ENCODE assay signal across 18 cellular contexts in the genomic region with DNA sequence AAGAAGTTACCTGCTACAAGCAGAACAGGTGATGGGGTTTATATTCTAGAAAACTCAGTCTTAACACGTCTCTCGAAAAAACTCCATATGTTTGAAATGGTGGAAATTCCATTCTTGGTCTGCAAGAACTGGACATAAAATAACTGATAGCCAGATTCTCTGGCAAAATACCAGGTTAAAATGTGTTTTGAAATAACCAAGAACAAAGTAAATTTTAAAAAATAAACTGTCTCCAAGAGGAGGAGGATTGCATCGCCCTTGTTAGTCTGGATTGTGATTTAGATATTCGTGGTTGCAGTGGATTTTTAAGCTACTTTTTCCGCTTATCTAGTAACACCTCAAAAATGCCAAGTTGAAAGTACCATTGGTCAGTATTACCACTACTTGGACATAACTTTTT. TPM values are rescaled to one million over a fixed set of nuclear protein-coding genes. Genes with fewer than 3 reads are reported as not detected.
DNase-seq lines count a peak whose midpoint lies in the region; ATAC-seq and TF ChIP-seq lines count a peak whose summit lies in the region.
"Had no signal": no experiment of that assay in that cellular context is flagged by ENCODE, and none has a peak within 500 bp of the region (broad histone marks: within the 10 kb centered on the region; RNA-seq: fewer than 3 reads in every experiment).

No MANE protein-coding gene starts in this region.

- H3K4me3 ChIP-seq in GM23338 (no peak overlapping the region), neural progenitor cell (no peak overlapping the region), PC-9 (no peak overlapping the region)
- H3K4me3 ChIP-seq: BLaER1, GM12878, MG63 had no signal

- H3K4me2 ChIP-seq in GM23338 (no peak overlapping the region), neural progenitor cell (no peak overlapping the region), PC-9 (no peak overlapping the region)
- H3K4me2 ChIP-seq: BLaER1 had no signal

- ATAC-seq in GM23338: no peak
- no peak for ATAC-seq in GM18519 (IDR thresholded peaks at IDR 0.05; ENCODE audit: low FRiP score, unreplicated experiment)
- ATAC-seq: GM12878 had no signal

- TF ChIP-seq CTCF in GM23338 (conservative IDR thresholded peaks at IDR 0.05; ENCODE audit: low read depth in 2 of 2) (no peak), neural progenitor cell (IDR thresholded peaks at IDR 0.05) (no peak), PC-9 (conservative IDR thresholded peaks at IDR 0.05) (no peak)

- H3K4me1 ChIP-seq in GM23338 (ENCODE audit: insufficient read depth) (peaks cover 9% of the 10 kb centered on the region; the same call in 1 of the 2 replicates), neural progenitor cell (no peaks in the 10 kb centered on the region), PC-9 (replicated peaks; ENCODE audit: insufficient read depth) (peaks cover 9% of the 10 kb centered on the region)

- POLR2A ChIA-PET in PC-9 (lab: Charles Lee; ENCODE audit: unreplicated experiment): no interaction called here

- no TSS peak for BruUV-seq in PC-9 (replicated peaks; lab: Mats Ljungman, UMichigan)

- H3K27me3 ChIP-seq in GM23338 (ENCODE audit: insufficient read depth): no peaks in the 10 kb centered on the region
- H3K27me3 ChIP-seq in neural progenitor cell: no peaks in the 10 kb centered on the region
- no peaks in the 10 kb centered on the region for H3K27me3 ChIP-seq in PC-9 (ENCODE audit: insufficient read depth, low read depth)
- H3K27me3 ChIP-seq: BLaER1, MG63 had no signal

- H3K36me3 ChIP-seq in GM23338 (ENCODE audit: insufficient read depth): peaks cover 24% of the 10 kb centered on the region; the same call in 1 of the 2 replicates
- peaks cover 9% of the 10 kb centered on the region for H3K36me3 ChIP-seq in neural progenitor cell
- H3K36me3 ChIP-seq in PC-9 (ENCODE audit: low read depth): no peaks in the 10 kb centered on the region

- DNase-seq in GM23338 (ENCODE audit: low spot score): no peak
- peak; percentile 57 for DNase-seq in amniotic epithelial cell (ENCODE audit: low read depth)
- DNase-seq in fibroblast of gingiva (ENCODE audit: low read depth): peak; percentile 47
- DNase-seq in neural progenitor cell (ENCODE audit: low spot score): no peak
- no peak for DNase-seq in cerebellar cortex (ENCODE audit: low spot score)
- no peak for DNase-seq in PC-9
- DNase-seq: CD8-positive, alpha-beta memory T cell; DMS79 treated with DMSO at 0.1 percent for 48 hours; HFFc6; Karpas-422; MG63; NCI-H1092; NCI-H146; NCI-H2081; NCI-H510A treated with DMSO at 0.1 percent for 48 hours had no signal

- peak overlapping the region; percentile 34; the same call in 1 of the 2 replicates for H3K27ac Mint-ChIP-seq in GM23338
- H3K27ac Mint-ChIP-seq in neural progenitor cell: no peak overlapping the region
- H3K27ac Mint-ChIP-seq: HFFc6 had no signal

- intact Hi-C loops in PC-9 (cut with micrococcal nuclease; ENCODE audit: unreplicated experiment): loop anchor here (10.0 kb wide), 1 partner anchor 428 kb away; no protein-coding TSS in a partner anchor

- H3K4me1 Mint-ChIP-seq in GM23338: peaks cover 14% of the 10 kb centered on the region
- peaks cover 7% of the 10 kb centered on the region for H3K4me1 Mint-ChIP-seq in neural progenitor cell
- H3K4me1 Mint-ChIP-seq: CD8-positive, alpha-beta memory T cell had no signal

- H3K9me2 ChIP-seq in GM23338 (ENCODE audit: insufficient read depth) (no peaks in the 10 kb centered on the region), PC-9 (ENCODE audit: insufficient read depth) (no peaks in the 10 kb centered on the region)

- H3F3A ChIP-seq in GM23338 (replicated peaks; ENCODE audit: low read depth): no peaks in the 10 kb centered on the region
- H3F3A ChIP-seq in neural progenitor cell (ENCODE audit: low read depth): peaks cover 48% of the 10 kb centered on the region
- H3F3A ChIP-seq in PC-9 (ENCODE audit: insufficient read depth, low read depth): peaks cover 10% of the 10 kb centered on the region

- no peak overlapping the region for H3K9ac ChIP-seq in neural progenitor cell
- H3K9ac ChIP-seq: BLaER1 had no signal

- H3K9me3 ChIP-seq in neural progenitor cell (ENCODE audit: low read depth): no peaks in the 10 kb centered on the region
- H3K9me3 ChIP-seq in PC-9 (ENCODE audit: insufficient read depth, low read depth): no peaks in the 10 kb centered on the region
- H3K9me3 ChIP-seq: BLaER1, MG63 had no signal

- no peak overlapping the region for H2AFZ ChIP-seq in GM23338
- H2AFZ ChIP-seq in neural progenitor cell (replicated peaks): no peak overlapping the region
- no peak overlapping the region for H2AFZ ChIP-seq in PC-9

- H3K79me2 ChIP-seq in GM23338 (replicated peaks; ENCODE audit: insufficient read depth) (no peaks in the 10 kb centered on the region), neural progenitor cell (ENCODE audit: low read depth) (no peaks in the 10 kb centered on the region), PC-9 (ENCODE audit: low read depth) (no peaks in the 10 kb centered on the region)

- H3K9me3 Mint-ChIP-seq in GM23338 (no peaks in the 10 kb centered on the region), neural progenitor cell (no peaks in the 10 kb centered on the region)
- H3K9me3 Mint-ChIP-seq: CD8-positive, alpha-beta memory T cell; HFFc6 had no signal

- 0 out of 2 replicates have a peak, but pooled peaks cover 3% of the 10 kb centered on the region for H4K20me1 ChIP-seq in GM23338 (replicated peaks; ENCODE audit: insufficient read depth)
- no peaks in the 10 kb centered on the region for H4K20me1 ChIP-seq in neural progenitor cell (ENCODE audit: low read depth)
- no peaks in the 10 kb centered on the region for H4K20me1 ChIP-seq in PC-9 (ENCODE audit: insufficient read depth)
- H4K20me1 ChIP-seq: BLaER1 had no signal

- H3K27ac ChIP-seq in GM23338 (ENCODE audit: low read depth) (peak overlapping the region; percentile 15; the same call in 1 of the 2 replicates), neural progenitor cell (peak overlapping the region; percentile 46), PC-9 (no peak overlapping the region)
- H3K27ac ChIP-seq: BLaER1 had no signal

- H3K27me3 Mint-ChIP-seq in GM23338 (ENCODE audit: insufficient read depth, low read depth, poor library complexity) (peaks cover 3% of the 10 kb centered on the region), neural progenitor cell (ENCODE audit: insufficient read depth, low read depth) (peaks cover 2% of the 10 kb centered on the region)
- H3K27me3 Mint-ChIP-seq: CD8-positive, alpha-beta memory T cell had no signal

- peaks cover 51% of the 10 kb centered on the region for H3K36me3 Mint-ChIP-seq in GM23338 (ENCODE audit: low read depth)
- peaks cover 26% of the 10 kb centered on the region for H3K36me3 Mint-ChIP-seq in neural progenitor cell

- H3K4me3 Mint-ChIP-seq in GM23338 (no peak overlapping the region), neural progenitor cell (no peak overlapping the region)
- H3K4me3 Mint-ChIP-seq: CD8-positive, alpha-beta memory T cell; HFFc6 had no signal

- CTCF ChIA-PET in PC-9 (lab: Charles Lee): no interaction called here

TF ChIP-seq in GM23338, 12 proteins besides CTCF, POLR2A, EP300 and RAD21 (continues in another document):
- TF ChIP-seq ZNF114 (CRISPR knock-in tag; IDR thresholded peaks at IDR 0.05) (no peak), POLR2AphosphoS5 (IDR thresholded peaks at IDR 0.05; ENCODE audit: low read depth) (no peak), JUNB (IDR thresholded peaks at IDR 0.05; ENCODE audit: unreplicated experiment) (no peak), NANOG (IDR thresholded peaks at IDR 0.05; ENCODE audit: borderline replicate concordance) (no peak), STAT1 (IDR thresholded peaks at IDR 0.05; ENCODE audit: unreplicated experiment) (no peak), CREB1 (CRISPR knock-in tag; IDR thresholded peaks at IDR 0.05; ENCODE audit: low read depth) (no peak)
- TF ChIP-seq, protein P1, sequence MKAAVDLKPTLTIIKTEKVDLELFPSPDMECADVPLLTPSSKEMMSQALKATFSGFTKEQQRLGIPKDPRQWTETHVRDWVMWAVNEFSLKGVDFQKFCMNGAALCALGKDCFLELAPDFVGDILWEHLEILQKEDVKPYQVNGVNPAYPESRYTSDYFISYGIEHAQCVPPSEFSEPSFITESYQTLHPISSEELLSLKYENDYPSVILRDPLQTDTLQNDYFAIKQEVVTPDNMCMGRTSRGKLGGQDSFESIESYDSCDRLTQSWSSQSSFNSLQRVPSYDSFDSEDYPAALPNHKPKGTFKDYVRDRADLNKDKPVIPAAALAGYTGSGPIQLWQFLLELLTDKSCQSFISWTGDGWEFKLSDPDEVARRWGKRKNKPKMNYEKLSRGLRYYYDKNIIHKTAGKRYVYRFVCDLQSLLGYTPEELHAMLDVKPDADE (IDR thresholded peaks at IDR 0.05): no peak

RNA-seq across cellular contexts. Expression of gene CENPU, which starts 40.8 kb away (rescaled TPM):
- total RNA-seq in GM23338 (2014; rRNA removed; shearing (Covaris generic)): 77.0 and 88.3 TPM in 2 replicates
- polyA plus RNA-seq in GM23338 (2016; fragmentation: Nextera tagmentation; extraction: Ambion mirVana): 152 and 186 TPM in 2 replicates
- total RNA-seq in neural progenitor cell (ENCODE audit: low replicate concordance) (154 and 229 TPM in 2 replicates), PC-9 (2021) (25.5 and 47.7 TPM in 2 replicates)

RNA-seq across cellular contexts. Expression of gene PRIMPOL, which starts 43.5 kb away (rescaled TPM):
- 3.5 and 10.1 TPM in 2 replicates for total RNA-seq in GM23338 (2014; rRNA removed; shearing (Covaris generic))
- 8.5 and 9.6 TPM in 2 replicates for polyA plus RNA-seq in GM23338 (2016; fragmentation: Nextera tagmentation; extraction: Ambion mirVana)
- total RNA-seq in neural progenitor cell (ENCODE audit: low replicate concordance): 22.4 and 46.6 TPM in 2 replicates
- total RNA-seq in PC-9 (2021): 23.2 and 29.5 TPM in 2 replicates

RNA-seq across cellular contexts. Expression of gene CASP3, which starts 43.8 kb away (rescaled TPM):
- 84.4 and 115 TPM in 2 replicates for total RNA-seq in GM23338 (2014; rRNA removed; shearing (Covaris generic))
- 47.3 and 50.5 TPM in 2 replicates for polyA plus RNA-seq in GM23338 (2016; fragmentation: Nextera tagmentation; extraction: Ambion mirVana)
- 46.1 and 69.8 TPM in 2 replicates for total RNA-seq in neural progenitor cell (ENCODE audit: low replicate concordance)
- 33.5 and 35.7 TPM in 2 replicates for total RNA-seq in PC-9 (2021)

Comparison
In these comparisons a context has a peak if more than half of its experiments do, and no peak if none do; other contexts are left out.
1. DNase-seq: peak in amniotic epithelial cell (single experiment) and fibroblast of gingiva (single experiment); none in GM23338 (single experiment), neural progenitor cell (single experiment), cerebellar cortex (single experiment) and PC-9 (0 of 2).